ENCODE assay signal across 28 cellular contexts in genomic region chr10:74987339-74988054, GRCh38.
A peak's percentile ranks its signal among the peaks of the same experiment; 100 is the strongest.
DNase-seq lines count a peak whose midpoint lies in the region; ATAC-seq and TF ChIP-seq lines count a peak whose summit lies in the region.
"Had no signal": no experiment of that assay in that cellular context is flagged by ENCODE, and none has a peak within 500 bp of the region (broad histone marks: within the 10 kb centered on the region; RNA-seq: fewer than 3 reads in every experiment).

No MANE protein-coding gene starts in this region.

- H4K91ac ChIP-seq in H9 (ENCODE audit: insufficient read length, low read depth, low read length) = no peak overlapping the region

- H3K4me1 ChIP-seq in left lung (peaks cover 8 to 14% of the 10 kb centered on the region in 2 donors), subcutaneous abdominal adipose tissue (ENCODE audit: control insufficient read depth in 5 of 5, insufficient read depth in 5 of 5, low read length in 5 of 5) (peaks cover 3 to 48% (median 30%) of the 10 kb centered on the region in 5 donors), H9 (ENCODE audit: insufficient read depth, low read length) (no peaks in the 10 kb centered on the region)
- H3K4me1 ChIP-seq: breast epithelium, lower lobe of right lung had no signal

- no CpG with 5 or more reads among the region's 4 CpGs for WGBS in H9 (ENCODE audit: extremely low coverage, insufficient read length, low lambda C conversion rate)

- no peak overlapping the region for H2BK12ac ChIP-seq in H9 (ENCODE audit: insufficient read length, low read depth, low read length)

- no peak overlapping the region for H3K18ac ChIP-seq in H9 (ENCODE audit: insufficient read length, low read depth, low read length)

- H3T11ph ChIP-seq in H9 (ENCODE audit: low read length) = no peak overlapping the region

- H2AFZ ChIP-seq in H9 (ENCODE audit: low read length) = no peak overlapping the region

- H3K56ac ChIP-seq in H9 (ENCODE audit: insufficient read length, low read depth, low read length) = no peak overlapping the region

- peaks cover 20% of the 10 kb centered on the region for H3K36me3 Mint-ChIP-seq in activated naive CD8-positive, alpha-beta T cell
- H3K36me3 Mint-ChIP-seq in activated naive CD8-positive, alpha-beta T cell treated with anti-CD3 and anti-CD28 coated beads, Interleukin-2, amount 50 U/mL, for 24 hours (ENCODE audit: low read depth) = peaks cover 24% of the 10 kb centered on the region
- H3K36me3 Mint-ChIP-seq in central memory CD8-positive, alpha-beta T cell (ENCODE audit: insufficient read depth) = peaks cover 21% of the 10 kb centered on the region
- peaks cover 0 to 23% (median 7%) of the 10 kb centered on the region in 3 experiments; a peak in 4 of 7 replicates for H3K36me3 Mint-ChIP-seq in H9 (ENCODE audit: insufficient read depth in 1 of 3, low read depth in 3 of 3)
- H3K36me3 Mint-ChIP-seq: WTC11 had no signal

- H3K4me3 Mint-ChIP-seq in activated naive CD8-positive, alpha-beta T cell = no peak overlapping the region
- no peak overlapping the region for H3K4me3 Mint-ChIP-seq in activated naive CD8-positive, alpha-beta T cell treated with anti-CD3 and anti-CD28 coated beads, Interleukin-2, amount 50 U/mL, for 24 hours
- H3K4me3 Mint-ChIP-seq in central memory CD8-positive, alpha-beta T cell = no peak overlapping the region
- no peak overlapping the region for H3K4me3 Mint-ChIP-seq in H9
- H3K4me3 Mint-ChIP-seq: activated CD4-positive, alpha-beta memory T cell treated with anti-CD3 and anti-CD28 coated beads for 36 hours; activated T-cell treated with anti-CD3 and anti-CD28 coated beads, Interleukin-2, amount 50 U/mL, for 4 hours; naive thymus-derived CD4-positive, alpha-beta T cell; WTC11 had no signal

- H3K9ac ChIP-seq in subcutaneous abdominal adipose tissue (ENCODE audit: low read length in 5 of 5) (no peak overlapping the region), H9 (ENCODE audit: extremely low read depth, insufficient read length, low read length) (no peak overlapping the region)

- no peaks in the 10 kb centered on the region for H3K23me2 ChIP-seq in H9 (ENCODE audit: insufficient read length, low read depth, low read length, poor library complexity, severe bottlenecking)

- H3K27ac Mint-ChIP-seq in activated naive CD8-positive, alpha-beta T cell = peak overlapping the region; percentile 34
- H3K27ac Mint-ChIP-seq in activated naive CD8-positive, alpha-beta T cell treated with anti-CD3 and anti-CD28 coated beads, Interleukin-2, amount 50 U/mL, for 24 hours = no peak overlapping the region
- peak overlapping the region; percentile 55 for H3K27ac Mint-ChIP-seq in central memory CD8-positive, alpha-beta T cell (ENCODE audit: low read depth)
- H3K27ac Mint-ChIP-seq in H9 = no peak overlapping the region; a peak in 1 of 7 replicates
- H3K27ac Mint-ChIP-seq: activated CD4-positive, alpha-beta memory T cell treated with anti-CD3 and anti-CD28 coated beads for 36 hours; WTC11 had no signal

- H3K27me3 ChIP-seq in left lung (no peaks in the 10 kb centered on the region), subcutaneous abdominal adipose tissue (ENCODE audit: control insufficient read depth in 5 of 5, insufficient read depth in 4 of 5, low read length in 5 of 5) (no peaks in the 10 kb centered on the region), H9 (ENCODE audit: insufficient read depth, low read length) (no peaks in the 10 kb centered on the region)
- H3K27me3 ChIP-seq: breast epithelium, heart left ventricle, stomach had no signal

- no peaks in the 10 kb centered on the region for H3K79me2 ChIP-seq in H9 (ENCODE audit: insufficient read depth, low read length)

- no peak for DNase-seq in activated naive CD8-positive, alpha-beta T cell treated with anti-CD3 and anti-CD28 coated beads, Interleukin-2, amount 50 U/mL, for 24 hours
- DNase-seq in central memory CD8-positive, alpha-beta T cell (ENCODE audit: low spot score in 2 of 2) = no peak
- DNase-seq in left lung = no peak
- DNase-seq in H9 = no peak
- no peak for DNase-seq in SIG-M5 treated with dmso at 0.1 percent for 504 hours (lab: John Stamatoyannopoulos, UW; ENCODE audit: unreplicated experiment)
- DNase-seq in ureter (ENCODE audit: low spot score) = no peak
- DNase-seq: activated CD4-positive, alpha-beta memory T cell treated with anti-CD3 and anti-CD28 coated beads for 36 hours; activated naive CD4-positive, alpha-beta T cell treated with anti-CD3 and anti-CD28 coated beads, Interleukin-2, amount 50 U/mL, for 16 hours; activated T-cell treated with anti-CD3 and anti-CD28 coated beads, Interleukin-2, amount 50 U/mL, for 4 hours; dermis blood vessel endothelial cell; GOT3; heart left ventricle; lower lobe of right lung; naive thymus-derived CD4-positive, alpha-beta T cell; NCI-H1417; NCI-H2107; NCI-H526; posterior cingulate gyrus; SIG-M5; stimulated activated CD4-positive, alpha-beta T cell treated with anti-CD3 and anti-CD28 coated beads, Interleukin-4, amount 100 ng/mL, for 1 hour; stomach; T-helper 2 cell had no signal

- H3K27me3 Mint-ChIP-seq in activated naive CD8-positive, alpha-beta T cell = no peaks in the 10 kb centered on the region
- no peaks in the 10 kb centered on the region for H3K27me3 Mint-ChIP-seq in activated naive CD8-positive, alpha-beta T cell treated with anti-CD3 and anti-CD28 coated beads, Interleukin-2, amount 50 U/mL, for 24 hours
- H3K27me3 Mint-ChIP-seq in central memory CD8-positive, alpha-beta T cell = no peaks in the 10 kb centered on the region
- H3K27me3 Mint-ChIP-seq in H9 (ENCODE audit: low read depth) = no peaks in the 10 kb centered on the region
- H3K27me3 Mint-ChIP-seq: activated CD4-positive, alpha-beta memory T cell treated with anti-CD3 and anti-CD28 coated beads for 36 hours; naive thymus-derived CD4-positive, alpha-beta T cell had no signal

- peaks cover 19% of the 10 kb centered on the region for H3K4me1 Mint-ChIP-seq in activated naive CD8-positive, alpha-beta T cell (ENCODE audit: low read depth)
- H3K4me1 Mint-ChIP-seq in activated naive CD8-positive, alpha-beta T cell treated with anti-CD3 and anti-CD28 coated beads, Interleukin-2, amount 50 U/mL, for 24 hours = peaks cover 21% of the 10 kb centered on the region
- peaks cover 11% of the 10 kb centered on the region for H3K4me1 Mint-ChIP-seq in central memory CD8-positive, alpha-beta T cell
- H3K4me1 Mint-ChIP-seq in H9 = no peaks in the 10 kb centered on the region
- H3K4me1 Mint-ChIP-seq: WTC11 had no signal

- H3K23ac ChIP-seq in H9 (ENCODE audit: insufficient read length, low read depth, low read length) = no peak overlapping the region

- TF ChIP-seq CTCF in left lung (IDR thresholded peaks at IDR 0.05) (no peak), H9 (conservative IDR thresholded peaks at IDR 0.05) (no peak)

- H2AK5ac ChIP-seq in H9 (ENCODE audit: insufficient read length, low read length) = no peak overlapping the region

- no peak overlapping the region for H2BK15ac ChIP-seq in H9 (ENCODE audit: low read depth, low read length)

- no peaks in the 10 kb centered on the region for H3K79me1 ChIP-seq in H9 (ENCODE audit: insufficient read depth, low read depth, low read length, poor library complexity, severe bottlenecking)

- H3K14ac ChIP-seq in H9 (ENCODE audit: insufficient read depth, low read length) = no peak overlapping the region

- H3K4ac ChIP-seq in H9 (ENCODE audit: low read depth, low read length) = no peak overlapping the region

- H4K20me1 ChIP-seq in H9 (ENCODE audit: control insufficient read depth, insufficient read depth, insufficient read length) = no peaks in the 10 kb centered on the region

- intact Hi-C loops in left lung (cut with DNase I) = no loop called here

- no peak overlapping the region for H3K27ac ChIP-seq in left lung
- peak overlapping the region; percentile 33 for H3K27ac ChIP-seq in subcutaneous abdominal adipose tissue (ENCODE audit: low read depth, low read length)
- no peak overlapping the region for H3K27ac ChIP-seq in H9 (ENCODE audit: insufficient read length, low read depth, low read length)
- H3K27ac ChIP-seq: breast epithelium, epithelial cell of prostate, lower lobe of right lung had no signal

- no peak overlapping the region for H4K5ac ChIP-seq in H9 (ENCODE audit: insufficient read length, low read depth, low read length)

- H2BK120ac ChIP-seq in H9 (ENCODE audit: low read depth, low read length, poor library complexity, severe bottlenecking) = no peak overlapping the region

- H3K36me3 ChIP-seq in left lung (peaks cover 0 to 13% of the 10 kb centered on the region in 2 donors), subcutaneous abdominal adipose tissue (ENCODE audit: control insufficient read depth in 5 of 5, insufficient read depth in 5 of 5, low read length in 5 of 5) (peaks cover 0 to 16% (median 10%) of the 10 kb centered on the region in 5 donors)
- H3K36me3 ChIP-seq: breast epithelium had no signal

- no peaks in the 10 kb centered on the region for H3K9me3 Mint-ChIP-seq in activated naive CD8-positive, alpha-beta T cell (ENCODE audit: low read depth)
- no peaks in the 10 kb centered on the region for H3K9me3 Mint-ChIP-seq in activated naive CD8-positive, alpha-beta T cell treated with anti-CD3 and anti-CD28 coated beads, Interleukin-2, amount 50 U/mL, for 24 hours
- no peaks in the 10 kb centered on the region for H3K9me3 Mint-ChIP-seq in central memory CD8-positive, alpha-beta T cell
- no peaks in the 10 kb centered on the region for H3K9me3 Mint-ChIP-seq in H9
- H3K9me3 Mint-ChIP-seq: activated CD4-positive, alpha-beta memory T cell treated with anti-CD3 and anti-CD28 coated beads for 36 hours; activated T-cell treated with anti-CD3 and anti-CD28 coated beads, Interleukin-2, amount 50 U/mL, for 4 hours; naive thymus-derived CD4-positive, alpha-beta T cell; WTC11 had no signal

- H3K4me3 ChIP-seq in left lung = no peak overlapping the region
- H3K4me3 ChIP-seq in subcutaneous abdominal adipose tissue (ENCODE audit: low read depth in 1 of 5, low read length in 5 of 5) = no peak overlapping the region
- H3K4me3 ChIP-seq: breast epithelium, heart left ventricle, lower lobe of right lung, smooth muscle cell, stomach had no signal

- no peak overlapping the region for H4K8ac ChIP-seq in H9 (replicated peaks; ENCODE audit: insufficient read length, low read depth, low read length)

- no peak overlapping the region for H2BK5ac ChIP-seq in H9 (ENCODE audit: insufficient read length, low read length)

- H3K9me3 ChIP-seq in left lung = no peaks in the 10 kb centered on the region
- no peaks in the 10 kb centered on the region for H3K9me3 ChIP-seq in subcutaneous abdominal adipose tissue (ENCODE audit: control insufficient read depth in 5 of 5, low read length in 5 of 5)
- no peaks in the 10 kb centered on the region for H3K9me3 ChIP-seq in H9 (ENCODE audit: control insufficient read depth, low read depth, low read length)
- H3K9me3 ChIP-seq: breast epithelium, heart left ventricle, lower lobe of right lung, stomach had no signal

- H2BK20ac ChIP-seq in H9 (ENCODE audit: low read depth, low read length, poor library complexity, severe bottlenecking) = no peak overlapping the region

- ATAC-seq in activated naive CD8-positive, alpha-beta T cell treated with anti-CD3 and anti-CD28 coated beads, Interleukin-2, amount 50 U/mL, for 24 hours = no peak
- no peak for ATAC-seq in central memory CD8-positive, alpha-beta T cell (replicated peaks; ENCODE audit: extremely low read depth, poor library complexity, severe bottlenecking)
- ATAC-seq in left lung = peak; percentile 10
- ATAC-seq: activated T-cell treated with anti-CD3 and anti-CD28 coated beads, Interleukin-2, amount 50 U/mL, for 4 hours; lower lobe of right lung; naive thymus-derived CD4-positive, alpha-beta T cell; WTC11 had no signal

- no peak overlapping the region for H3K4me2 ChIP-seq in H9 (ENCODE audit: insufficient read depth, insufficient read length, low read length)
- H3K4me2 ChIP-seq: smooth muscle cell had no signal

Comparison
In these comparisons a context has a peak if more than half of its experiments do, and no peak if none do; other contexts are left out.
1. H3K27ac Mint-ChIP-seq: peak in activated naive CD8-positive, alpha-beta T cell (single experiment) and central memory CD8-positive, alpha-beta T cell (single experiment); none in activated naive CD8-positive, alpha-beta T cell treated with anti-CD3 and anti-CD28 coated beads, Interleukin-2, amount 50 U/mL, for 24 hours (single experiment) and H9 (0 of 3).